Comparison of ENCODE assay signal across 2 cellular contexts in the genomic region with DNA sequence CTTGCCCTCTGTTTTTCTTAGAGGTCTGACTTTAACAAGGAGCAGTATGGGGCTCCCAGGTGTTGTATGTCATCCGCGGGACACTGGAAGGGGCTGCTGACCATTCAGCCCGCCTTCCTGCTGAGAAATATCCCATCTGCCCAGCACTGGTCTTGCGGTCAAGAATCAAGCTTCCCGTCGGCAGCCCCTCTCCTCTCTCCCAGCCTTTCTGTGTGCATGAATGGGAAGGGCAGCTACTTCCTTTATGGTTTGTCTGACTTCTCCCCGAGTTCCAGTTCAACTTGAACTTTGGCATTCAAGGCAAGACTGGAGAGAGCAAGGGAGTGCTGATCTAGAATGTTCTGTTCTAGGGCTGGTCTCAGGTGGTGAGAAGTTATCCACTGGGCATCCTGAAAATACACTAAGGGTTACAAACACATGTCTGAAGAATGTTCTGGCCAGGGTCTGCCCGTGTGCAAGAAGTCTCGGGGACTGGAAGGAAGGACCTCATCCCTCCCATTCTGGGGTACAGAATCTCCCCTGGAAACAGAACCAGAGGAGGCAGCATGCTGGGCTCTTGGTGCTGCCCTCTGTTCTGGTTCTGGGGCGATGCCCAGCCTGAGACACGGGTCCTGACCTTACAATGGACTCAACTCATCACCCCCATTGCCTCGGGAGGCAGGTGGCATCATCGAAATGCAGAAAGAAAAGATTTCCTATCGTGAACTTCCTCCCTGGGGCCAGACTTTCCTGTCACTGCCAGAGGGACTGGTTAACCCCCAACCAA.
TF ChIP-seq lines count a peak whose summit lies in the region.

No MANE protein-coding gene starts in this region.

TF ChIP-seq in GM23338, 12 proteins besides CTCF, POLR2A, EP300 and RAD21:
- no peak for TF ChIP-seq CREB1 (CRISPR knock-in tag; IDR thresholded peaks at IDR 0.05; ENCODE audit: low read depth)

TF ChIP-seq in GM12878, 131 proteins besides CTCF, POLR2A, EP300 and RAD21:
- TF ChIP-seq NR2C1 (IDR thresholded peaks at IDR 0.05) (no peak), JUND (IDR thresholded peaks at IDR 0.05; ENCODE audit: low read depth, low read length) (no peak), EGR1 (IDR thresholded peaks at IDR 0.05; ENCODE audit: borderline replicate concordance in 1 of 2, low read depth in 2 of 2, low read length in 2 of 2) (no peak), TCF12 (IDR thresholded peaks at IDR 0.05; ENCODE audit: low read depth, low read length) (no peak), ZNF274 (IDR thresholded peaks at IDR 0.05; ENCODE audit: insufficient read depth, insufficient read length) (no peak), GATAD2B (conservative IDR thresholded peaks at IDR 0.05; ENCODE audit: low read depth) (no peak), CBFB (IDR thresholded peaks at IDR 0.05; ENCODE audit: low read depth) (no peak)
- TF ChIP-seq, protein P1, sequence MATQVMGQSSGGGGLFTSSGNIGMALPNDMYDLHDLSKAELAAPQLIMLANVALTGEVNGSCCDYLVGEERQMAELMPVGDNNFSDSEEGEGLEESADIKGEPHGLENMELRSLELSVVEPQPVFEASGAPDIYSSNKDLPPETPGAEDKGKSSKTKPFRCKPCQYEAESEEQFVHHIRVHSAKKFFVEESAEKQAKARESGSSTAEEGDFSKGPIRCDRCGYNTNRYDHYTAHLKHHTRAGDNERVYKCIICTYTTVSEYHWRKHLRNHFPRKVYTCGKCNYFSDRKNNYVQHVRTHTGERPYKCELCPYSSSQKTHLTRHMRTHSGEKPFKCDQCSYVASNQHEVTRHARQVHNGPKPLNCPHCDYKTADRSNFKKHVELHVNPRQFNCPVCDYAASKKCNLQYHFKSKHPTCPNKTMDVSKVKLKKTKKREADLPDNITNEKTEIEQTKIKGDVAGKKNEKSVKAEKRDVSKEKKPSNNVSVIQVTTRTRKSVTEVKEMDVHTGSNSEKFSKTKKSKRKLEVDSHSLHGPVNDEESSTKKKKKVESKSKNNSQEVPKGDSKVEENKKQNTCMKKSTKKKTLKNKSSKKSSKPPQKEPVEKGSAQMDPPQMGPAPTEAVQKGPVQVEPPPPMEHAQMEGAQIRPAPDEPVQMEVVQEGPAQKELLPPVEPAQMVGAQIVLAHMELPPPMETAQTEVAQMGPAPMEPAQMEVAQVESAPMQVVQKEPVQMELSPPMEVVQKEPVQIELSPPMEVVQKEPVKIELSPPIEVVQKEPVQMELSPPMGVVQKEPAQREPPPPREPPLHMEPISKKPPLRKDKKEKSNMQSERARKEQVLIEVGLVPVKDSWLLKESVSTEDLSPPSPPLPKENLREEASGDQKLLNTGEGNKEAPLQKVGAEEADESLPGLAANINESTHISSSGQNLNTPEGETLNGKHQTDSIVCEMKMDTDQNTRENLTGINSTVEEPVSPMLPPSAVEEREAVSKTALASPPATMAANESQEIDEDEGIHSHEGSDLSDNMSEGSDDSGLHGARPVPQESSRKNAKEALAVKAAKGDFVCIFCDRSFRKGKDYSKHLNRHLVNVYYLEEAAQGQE (IDR thresholded peaks at IDR 0.05; ENCODE audit: low read depth, low read length), result no peak
